In the genomic region with DNA sequence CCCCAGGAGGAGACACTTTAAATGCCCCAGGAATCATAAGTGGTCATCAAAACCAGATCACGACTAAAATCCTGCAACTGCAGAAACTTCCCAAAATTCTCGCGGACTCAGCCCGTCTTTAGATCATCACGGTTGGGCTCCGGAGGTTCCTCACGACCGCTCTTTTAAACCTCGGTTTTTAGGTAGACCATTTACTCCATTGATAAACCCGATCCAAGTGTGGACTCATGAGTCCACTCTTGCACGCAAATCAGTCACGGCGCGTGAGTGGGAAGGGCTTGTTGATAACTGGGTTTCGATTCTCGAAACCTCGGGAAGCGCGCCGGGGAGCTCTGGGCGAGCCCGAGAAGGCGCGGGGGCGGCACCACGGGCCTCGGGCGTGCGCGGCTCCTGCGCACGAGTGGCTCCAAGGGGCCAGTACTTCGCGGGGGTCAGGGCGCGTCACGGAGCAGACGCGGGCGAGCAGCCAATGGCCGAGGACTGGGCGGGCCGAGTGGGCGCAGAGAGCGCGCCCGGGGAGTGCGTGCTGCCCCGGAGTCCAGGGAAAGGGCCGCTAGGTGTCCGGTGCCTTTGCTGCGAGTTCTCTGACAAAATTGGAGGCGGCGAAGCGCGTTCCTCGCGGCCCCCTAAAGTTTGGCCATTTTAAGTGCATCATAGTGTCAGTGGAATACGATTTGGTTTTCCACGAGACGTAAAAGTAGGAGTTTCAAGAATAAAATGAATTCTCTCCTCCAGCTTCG, we compare ENCODE assay signal across 8 cellular contexts. TPM values are rescaled to one million over a fixed set of nuclear protein-coding genes. Genes with fewer than 3 reads are reported as not detected.
DNase-seq lines count a peak whose midpoint lies in the region; ATAC-seq and TF ChIP-seq lines count a peak whose summit lies in the region.

No MANE protein-coding gene starts in this region.

- H3K4me1 ChIP-seq in mammary epithelial cell (ENCODE audit: insufficient read depth, low read length) (peaks cover 13% of the 10 kb centered on the region), skeletal muscle satellite cell (ENCODE audit: control insufficient read depth, insufficient read depth, low read length) (peaks cover 19% of the 10 kb centered on the region)

- H3K27me3 ChIP-seq in mammary epithelial cell (ENCODE audit: insufficient read depth, low read length) (no peaks in the 10 kb centered on the region), skeletal muscle satellite cell (ENCODE audit: control insufficient read depth, insufficient read depth, low read length) (no peaks in the 10 kb centered on the region)

- H3K36me3 Mint-ChIP-seq in WTC11: peaks cover 2% of the 10 kb centered on the region; the same call in 1 of the 2 replicates

- POLR2A ChIA-PET in WTC11 (lab: Charles Lee): interaction anchor here (0.7 to 1.2 kb wide), 4 partner anchors 11 to 142 kb away, joined by 3 to 5 read pairs (median 4); no protein-coding TSS in a partner anchor

- BruUV-seq in mammary epithelial cell (replicated peaks; lab: Mats Ljungman, UMichigan): TSS peak; percentile 91

- CTCF ChIA-PET in WTC11 (lab: Charles Lee): interaction anchor here (0.7 to 1.8 kb wide), 13 partner anchors 10 to 511 kb away, joined by 3 to 4 read pairs (median 4); no protein-coding TSS in a partner anchor
- CTCF ChIA-PET in mammary epithelial cell (lab: Charles Lee; ENCODE audit: low non-redundant PET): interaction anchor here (0.6 to 1.1 kb wide), 3 partner anchors 18 to 804 kb away, joined by 3 to 5 read pairs (median 5); no protein-coding TSS in a partner anchor

- H3K4me1 Mint-ChIP-seq in WTC11: peaks cover 42% of the 10 kb centered on the region

- 3% methylated on average over 15 of the region's 62 CpGs for WGBS in mammary epithelial cell (ENCODE audit: low coverage, missing lambda C conversion rate)

- TF ChIP-seq CTCF in WTC11 (IDR thresholded peaks at IDR 0.05) (no peak), mammary epithelial cell (conservative IDR thresholded peaks at IDR 0.05 in 1 of 2, IDR thresholded peaks at IDR 0.05 in 1 of 2; ENCODE audit: extremely low read depth in 1 of 2, insufficient read depth in 1 of 2, low read depth in 1 of 2, low read length in 2 of 2) (peak in 1 of 2 donors; percentile 32)

- peak; percentile 48 for ATAC-seq in GM18502 (IDR thresholded peaks at IDR 0.05; ENCODE audit: poor library complexity, unreplicated experiment)
- peak; percentile 65 for ATAC-seq in HG02763 (IDR thresholded peaks at IDR 0.05; ENCODE audit: unreplicated experiment)
- ATAC-seq in WTC11: peak; percentile 47

- in situ Hi-C loops in mammary epithelial cell (cut with MboI; ENCODE audit: low sequenced_read_pairs in 2 of 2): loop anchor here (25.0 kb wide), 2 partner anchors 259 to 1141 kb away; no protein-coding TSS in a partner anchor

- H3K9ac ChIP-seq in mammary epithelial cell (ENCODE audit: insufficient read depth, low read length) (peak overlapping the region; percentile 80), skeletal muscle satellite cell (ENCODE audit: low read depth, low read length) (peak overlapping the region; percentile 93)

- H3K4me3 ChIP-seq in mammary epithelial cell (replicated peaks in 1 of 3; ENCODE audit: insufficient read depth in 1 of 3, low read depth in 2 of 3, low read length in 3 of 3) (peak overlapping the region; percentile 90 to 96 (median 93)), skeletal muscle satellite cell (ENCODE audit: low read length) (peak overlapping the region; percentile 95)

- no peaks in the 10 kb centered on the region for H3K9me3 ChIP-seq in mammary epithelial cell (replicated peaks; ENCODE audit: insufficient read depth, low read length)
- no peaks in the 10 kb centered on the region for H3K9me3 ChIP-seq in skeletal muscle satellite cell (replicated peaks; ENCODE audit: low read length)

- peaks cover 33% of the 10 kb centered on the region for H3K27me3 Mint-ChIP-seq in WTC11 (ENCODE audit: low read depth)

- peak overlapping the region; percentile 93 for H3K4me2 ChIP-seq in mammary epithelial cell (ENCODE audit: insufficient read depth, low read depth, low read length)
- H3K4me2 ChIP-seq in skeletal muscle satellite cell (ENCODE audit: low read length): peak overlapping the region; percentile 88

- intact Hi-C loops in mammary epithelial cell (cut with micrococcal nuclease): loop anchor here (1.0 to 10.0 kb wide), 8 partner anchors 185 to 1618 kb away; no protein-coding TSS in a partner anchor

- no peaks in the 10 kb centered on the region for H3K9me3 Mint-ChIP-seq in WTC11

- peak overlapping the region; percentile 97 for H2AFZ ChIP-seq in mammary epithelial cell (ENCODE audit: low read depth, low read length)

- peak overlapping the region; percentile 95 for H3K4me3 Mint-ChIP-seq in WTC11

- H3K27ac Mint-ChIP-seq in WTC11: peak overlapping the region; percentile 96

- peaks cover 16% of the 10 kb centered on the region for H3K79me2 ChIP-seq in mammary epithelial cell (ENCODE audit: insufficient read depth, low read length)

- peak; percentile 47 for DNase-seq in NCI-H2029 treated with DMSO at 0.1 percent for 48 hours (lab: John Stamatoyannopoulos, UW)
- DNase-seq in WTC11 (ENCODE audit: low spot score): peak; percentile 64
- peak; percentile 78 for DNase-seq in mammary epithelial cell
- peak; percentile 80 for DNase-seq in iPS-NIHi11 (ENCODE audit: low spot score)
- DNase-seq in NCI-H187 treated with DMSO at 0.1 percent for 48 hours (lab: John Stamatoyannopoulos, UW): no peak

- peak overlapping the region; percentile 86 for H3K27ac ChIP-seq in mammary epithelial cell (ENCODE audit: insufficient read depth, low read depth, low read length)

- H4K20me1 ChIP-seq in mammary epithelial cell (ENCODE audit: insufficient read depth, low read length): no peaks in the 10 kb centered on the region

- dilution Hi-C loops in mammary epithelial cell (cut with HindIII; ENCODE audit: low sequenced_read_pairs): no loop called here

- H3K36me3 ChIP-seq in mammary epithelial cell (ENCODE audit: insufficient read depth, low read length) (no peaks in the 10 kb centered on the region), skeletal muscle satellite cell (ENCODE audit: insufficient read depth, low read length) (peaks cover 10% of the 10 kb centered on the region)

TF ChIP-seq in WTC11, 78 proteins besides CTCF, POLR2A, EP300 and RAD21 (continues in another document):
- no peak for TF ChIP-seq TCF7 (CRISPR knock-in tag; IDR thresholded peaks at IDR 0.05; ENCODE audit: low read depth)
- 0 out of 2 replicates have a peak, but pooled peaks have one; percentile 46 for TF ChIP-seq SMAD3 (CRISPR knock-in tag; IDR thresholded peaks at IDR 0.05; ENCODE audit: borderline replicate concordance)
- no peak for TF ChIP-seq EMX1 (CRISPR knock-in tag; IDR thresholded peaks at IDR 0.05)
- TF ChIP-seq, protein P1, sequence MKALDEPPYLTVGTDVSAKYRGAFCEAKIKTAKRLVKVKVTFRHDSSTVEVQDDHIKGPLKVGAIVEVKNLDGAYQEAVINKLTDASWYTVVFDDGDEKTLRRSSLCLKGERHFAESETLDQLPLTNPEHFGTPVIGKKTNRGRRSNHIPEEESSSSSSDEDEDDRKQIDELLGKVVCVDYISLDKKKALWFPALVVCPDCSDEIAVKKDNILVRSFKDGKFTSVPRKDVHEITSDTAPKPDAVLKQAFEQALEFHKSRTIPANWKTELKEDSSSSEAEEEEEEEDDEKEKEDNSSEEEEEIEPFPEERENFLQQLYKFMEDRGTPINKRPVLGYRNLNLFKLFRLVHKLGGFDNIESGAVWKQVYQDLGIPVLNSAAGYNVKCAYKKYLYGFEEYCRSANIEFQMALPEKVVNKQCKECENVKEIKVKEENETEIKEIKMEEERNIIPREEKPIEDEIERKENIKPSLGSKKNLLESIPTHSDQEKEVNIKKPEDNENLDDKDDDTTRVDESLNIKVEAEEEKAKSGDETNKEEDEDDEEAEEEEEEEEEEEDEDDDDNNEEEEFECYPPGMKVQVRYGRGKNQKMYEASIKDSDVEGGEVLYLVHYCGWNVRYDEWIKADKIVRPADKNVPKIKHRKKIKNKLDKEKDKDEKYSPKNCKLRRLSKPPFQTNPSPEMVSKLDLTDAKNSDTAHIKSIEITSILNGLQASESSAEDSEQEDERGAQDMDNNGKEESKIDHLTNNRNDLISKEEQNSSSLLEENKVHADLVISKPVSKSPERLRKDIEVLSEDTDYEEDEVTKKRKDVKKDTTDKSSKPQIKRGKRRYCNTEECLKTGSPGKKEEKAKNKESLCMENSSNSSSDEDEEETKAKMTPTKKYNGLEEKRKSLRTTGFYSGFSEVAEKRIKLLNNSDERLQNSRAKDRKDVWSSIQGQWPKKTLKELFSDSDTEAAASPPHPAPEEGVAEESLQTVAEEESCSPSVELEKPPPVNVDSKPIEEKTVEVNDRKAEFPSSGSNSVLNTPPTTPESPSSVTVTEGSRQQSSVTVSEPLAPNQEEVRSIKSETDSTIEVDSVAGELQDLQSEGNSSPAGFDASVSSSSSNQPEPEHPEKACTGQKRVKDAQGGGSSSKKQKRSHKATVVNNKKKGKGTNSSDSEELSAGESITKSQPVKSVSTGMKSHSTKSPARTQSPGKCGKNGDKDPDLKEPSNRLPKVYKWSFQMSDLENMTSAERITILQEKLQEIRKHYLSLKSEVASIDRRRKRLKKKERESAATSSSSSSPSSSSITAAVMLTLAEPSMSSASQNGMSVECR (CRISPR knock-in tag; IDR thresholded peaks at IDR 0.05; ENCODE audit: borderline replicate concordance): no peak
- no peak for TF ChIP-seq SOX15 (CRISPR knock-in tag; IDR thresholded peaks at IDR 0.05)
- TF ChIP-seq, protein P2, sequence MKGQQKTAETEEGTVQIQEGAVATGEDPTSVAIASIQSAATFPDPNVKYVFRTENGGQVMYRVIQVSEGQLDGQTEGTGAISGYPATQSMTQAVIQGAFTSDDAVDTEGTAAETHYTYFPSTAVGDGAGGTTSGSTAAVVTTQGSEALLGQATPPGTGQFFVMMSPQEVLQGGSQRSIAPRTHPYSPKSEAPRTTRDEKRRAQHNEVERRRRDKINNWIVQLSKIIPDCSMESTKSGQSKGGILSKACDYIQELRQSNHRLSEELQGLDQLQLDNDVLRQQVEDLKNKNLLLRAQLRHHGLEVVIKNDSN (CRISPR knock-in tag; IDR thresholded peaks at IDR 0.05): no peak
- TF ChIP-seq ETV6 (CRISPR knock-in tag; IDR thresholded peaks at IDR 0.05): peak; percentile 24; the same call in 1 of the 2 replicates

RNA-seq across cellular contexts. Expression of a gene that starts 0.7 kb away (rescaled TPM):
- total RNA-seq in WTC11 (2021) (3.2 to 4.4 TPM (median 4.2 TPM) in 3 replicates), mammary epithelial cell (1 to 10 TPM; 2.6 to 4.7 TPM)
- polyA plus RNA-seq in mammary epithelial cell: 1.8 TPM
- 1.1 TPM for polyA minus RNA-seq in mammary epithelial cell
- 19.9 and 30.9 TPM in 2 replicates for total RNA-seq in skeletal muscle satellite cell (2012; rRNA removed)
